ENCODE assay signal across 8 cellular contexts in the genomic region with DNA sequence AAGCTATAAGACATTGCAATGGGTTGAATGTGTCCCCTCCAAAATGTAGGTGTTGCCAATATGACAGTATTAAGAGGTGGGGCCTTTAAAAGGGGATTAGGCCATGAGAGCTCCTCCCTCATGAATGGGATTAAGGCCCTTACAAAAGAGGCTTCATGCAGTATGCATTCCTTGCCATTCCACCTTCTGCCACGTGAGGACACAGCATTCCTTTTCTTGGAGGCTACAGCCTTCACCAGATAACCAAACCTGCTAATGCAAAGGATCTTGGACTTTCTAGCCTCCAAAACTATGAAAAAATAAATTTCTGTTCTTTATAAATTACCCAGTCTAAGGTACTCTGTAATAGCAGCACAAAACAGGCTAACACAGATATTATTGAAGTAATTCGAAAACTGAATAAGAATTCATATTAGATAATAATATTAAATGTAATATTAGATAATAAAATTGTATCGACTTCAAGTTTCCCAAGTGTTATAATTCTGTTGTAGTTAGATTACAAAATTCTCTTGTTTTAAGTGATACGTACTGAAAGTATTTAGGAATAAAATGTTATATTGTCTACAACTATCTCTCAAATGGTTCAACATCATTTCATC. TPM values are rescaled to one million over a fixed set of nuclear protein-coding genes. Genes with fewer than 3 reads are reported as not detected.
DNase-seq lines count a peak whose midpoint lies in the region; ATAC-seq, FAIRE-seq and TF ChIP-seq lines count a peak whose summit lies in the region.
"Had no signal": no experiment of that assay in that cellular context is flagged by ENCODE, and none has a peak within 500 bp of the region (broad histone marks: within the 10 kb centered on the region; RNA-seq: fewer than 3 reads in every experiment).

No MANE protein-coding gene starts in this region.

- no peaks in the 10 kb centered on the region for H3K9me2 ChIP-seq in PC-3 (replicated peaks; ENCODE audit: low read length)

- POLR2A ChIA-PET in PC-3 (lab: Charles Lee; ENCODE audit: unreplicated experiment) = no interaction called here

- H3K36me3 ChIP-seq in H7 (replicated peaks; ENCODE audit: control insufficient read depth, insufficient read depth, low read length) (no peaks in the 10 kb centered on the region), PC-3 (ENCODE audit: low read depth, low read length) (no peaks in the 10 kb centered on the region), small intestine (ENCODE audit: control insufficient read depth in 2 of 2, insufficient read depth in 2 of 2, low read length in 2 of 2) (no peaks in the 10 kb centered on the region)

- intact Hi-C loops in PC-3 (cut with micrococcal nuclease) = loop anchor here (1.0 to 10.0 kb wide), 4 partner anchors 168 to 1286 kb away; a partner anchor contains a TSS

- ATAC-seq in PC-3 (peak; percentile 72), esophagus mucosa (peak; percentile 68)
- ATAC-seq in activated naive CD8-positive, alpha-beta T cell treated with anti-CD3 and anti-CD28 coated beads, Interleukin-2, amount 50 U/mL, for 24 hours = no peak

- no peaks in the 10 kb centered on the region for H4K20me1 ChIP-seq in PC-3 (ENCODE audit: low read length)

- no peak overlapping the region for H3K4me3 Mint-ChIP-seq in activated naive CD8-positive, alpha-beta T cell treated with anti-CD3 and anti-CD28 coated beads, Interleukin-2, amount 50 U/mL, for 24 hours

- no peak for FAIRE-seq in small intestine (lab: Jason Lieb, UNC)

- H3K79me2 ChIP-seq in PC-3 (ENCODE audit: low read length) = no peaks in the 10 kb centered on the region

- H3K36me3 Mint-ChIP-seq in activated naive CD8-positive, alpha-beta T cell treated with anti-CD3 and anti-CD28 coated beads, Interleukin-2, amount 50 U/mL, for 24 hours (ENCODE audit: low read depth) = no peaks in the 10 kb centered on the region

- no peaks in the 10 kb centered on the region for H3K9me3 Mint-ChIP-seq in activated naive CD8-positive, alpha-beta T cell treated with anti-CD3 and anti-CD28 coated beads, Interleukin-2, amount 50 U/mL, for 24 hours

- H2AFZ ChIP-seq in PC-3 (ENCODE audit: low read length) = no peak overlapping the region

- no peak overlapping the region for H3K4me3 ChIP-seq in H7 (ENCODE audit: insufficient read depth, low read depth, low read length)
- no peak overlapping the region for H3K4me3 ChIP-seq in PC-3 (ENCODE audit: low read length)
- no peak overlapping the region for H3K4me3 ChIP-seq in small intestine (ENCODE audit: low read depth in 1 of 2, low read length in 2 of 2)

- no peaks in the 10 kb centered on the region for H3F3A ChIP-seq in PC-3 (ENCODE audit: low read length, unreplicated experiment)

- DNase-seq in H7 = peak; percentile 35
- peak; percentile 75 for DNase-seq in PC-3
- DNase-seq in small intestine = peak; percentile 66
- no peak for DNase-seq in pons (ENCODE audit: low spot score)
- no peak for DNase-seq in activated naive CD8-positive, alpha-beta T cell treated with anti-CD3 and anti-CD28 coated beads, Interleukin-2, amount 50 U/mL, for 24 hours
- no peak for DNase-seq in globus pallidus (ENCODE audit: low spot score)
- DNase-seq: caudate nucleus had no signal

- H3K27me3 ChIP-seq in H7 (ENCODE audit: control insufficient read depth, insufficient read depth, low read length) (no peaks in the 10 kb centered on the region), PC-3 (ENCODE audit: low read length) (no peaks in the 10 kb centered on the region), small intestine (ENCODE audit: control insufficient read depth in 2 of 2, insufficient read depth in 2 of 2, low read length in 2 of 2) (no peaks in the 10 kb centered on the region)

- H3K4me2 ChIP-seq in PC-3 (ENCODE audit: low read length) = no peak overlapping the region

- CTCF ChIA-PET in PC-3 (lab: Charles Lee) = interaction anchor here (0.6 to 2.3 kb wide), 2 partner anchors 168 to 169 kb away, joined by 4 to 23 read pairs; no protein-coding TSS in a partner anchor

- WGBS in small intestine, 3 donors = 69 to 83% (median 77%) methylated on average over 4 of the region's 4 CpGs

- TF ChIP-seq CTCF in PC-3 (conservative IDR thresholded peaks at IDR 0.05; ENCODE audit: low read depth, low read length) = peak; percentile 71

- BruUV-seq in PC-3 (replicated peaks; lab: Mats Ljungman, UMichigan) = no TSS peak

- H3K4me1 ChIP-seq in PC-3 (ENCODE audit: insufficient read depth, low read length) (peaks cover 21% of the 10 kb centered on the region; the same call in 1 of the 2 replicates), small intestine (ENCODE audit: control insufficient read depth in 2 of 2, insufficient read depth in 1 of 2, low read depth in 1 of 2, low read length in 1 of 2) (no peaks in the 10 kb centered on the region)

- H3K27ac ChIP-seq in PC-3 (ENCODE audit: low read length) = no peak overlapping the region
- no peak overlapping the region for H3K27ac ChIP-seq in small intestine (ENCODE audit: low read depth in 1 of 2, low read length in 1 of 2)

- H3K4me1 Mint-ChIP-seq in activated naive CD8-positive, alpha-beta T cell treated with anti-CD3 and anti-CD28 coated beads, Interleukin-2, amount 50 U/mL, for 24 hours = peaks cover 26% of the 10 kb centered on the region

- H3K9me3 ChIP-seq in PC-3 (ENCODE audit: low read length) (no peaks in the 10 kb centered on the region), small intestine (ENCODE audit: control insufficient read depth, low read depth) (no peaks in the 10 kb centered on the region)

- no peak overlapping the region for H3K27ac Mint-ChIP-seq in activated naive CD8-positive, alpha-beta T cell treated with anti-CD3 and anti-CD28 coated beads, Interleukin-2, amount 50 U/mL, for 24 hours

- peaks cover 1% of the 10 kb centered on the region for H3K27me3 Mint-ChIP-seq in activated naive CD8-positive, alpha-beta T cell treated with anti-CD3 and anti-CD28 coated beads, Interleukin-2, amount 50 U/mL, for 24 hours

- H3K9ac ChIP-seq in PC-3 (ENCODE audit: low read length) = no peak overlapping the region

RNA-seq across cellular contexts. Expression of a gene that starts 29.4 kb away (rescaled TPM):
- not detected in 2 replicates for total RNA-seq in H7 (2014; rRNA removed; shearing (Covaris generic))
- total RNA-seq in PC-3 (2014; rRNA removed) = not detected in 2 replicates
- total RNA-seq in esophagus mucosa = 0.56 TPM
- 1 to 10 TPM in 2 of 3 donors, under 1 TPM in 1; 0.45 to 2.4 (median 1.3) TPM for polyA plus RNA-seq in small intestine

RNA-seq across cellular contexts. Expression of a gene that starts 33.5 kb away (rescaled TPM):
- total RNA-seq in H7 (2014; rRNA removed; shearing (Covaris generic)) = 1.1 and 1.6 TPM in 2 replicates
- total RNA-seq in PC-3 (2014; rRNA removed) = 5.8 and 8.1 TPM in 2 replicates
- total RNA-seq in esophagus mucosa = 0.92 TPM
- 10 to 100 TPM in 1 of 3 donors, 1 to 10 TPM in 2; 4.3 to 15.7 (median 6.9) TPM for polyA plus RNA-seq in small intestine

Comparison
In these comparisons a context has a peak if more than half of its experiments do, and no peak if none do; other contexts are left out.
1. DNase-seq: peak in H7 (single experiment), PC-3 (single experiment) and small intestine (single experiment); none in pons (single experiment), activated naive CD8-positive, alpha-beta T cell treated with anti-CD3 and anti-CD28 coated beads, Interleukin-2, amount 50 U/mL, for 24 hours (single experiment) and globus pallidus (single experiment).